ENCODE assay signal across 1 cellular context in the genomic region with DNA sequence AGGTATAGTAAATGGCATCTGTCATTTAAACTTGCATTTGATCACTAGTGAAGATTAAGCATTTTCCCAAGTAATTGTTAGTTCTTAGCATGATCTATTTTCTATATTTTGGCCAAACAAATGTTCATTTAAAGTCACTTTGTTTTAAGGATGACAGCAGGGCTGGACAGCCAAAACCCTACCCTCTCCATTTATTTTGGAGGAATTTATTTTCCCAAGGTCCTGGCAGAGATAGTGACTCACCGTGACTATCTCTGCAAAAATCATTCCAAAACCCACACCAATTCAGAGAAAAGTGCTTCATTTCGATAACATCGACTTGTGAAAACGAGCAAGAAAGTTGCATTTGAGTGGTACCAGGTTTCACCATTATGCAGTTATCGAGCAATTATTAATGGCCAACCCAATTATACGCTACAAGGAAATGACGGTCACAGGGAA.
A peak's percentile ranks its signal among the peaks of the same experiment; 100 is the strongest.
TF ChIP-seq lines count a peak whose summit lies in the region.

No MANE protein-coding gene starts in this region.

TF ChIP-seq in HepG2, 621 proteins besides CTCF, POLR2A, EP300 and RAD21 (continued from another document and continues in another):
- TF ChIP-seq, protein P1, sequence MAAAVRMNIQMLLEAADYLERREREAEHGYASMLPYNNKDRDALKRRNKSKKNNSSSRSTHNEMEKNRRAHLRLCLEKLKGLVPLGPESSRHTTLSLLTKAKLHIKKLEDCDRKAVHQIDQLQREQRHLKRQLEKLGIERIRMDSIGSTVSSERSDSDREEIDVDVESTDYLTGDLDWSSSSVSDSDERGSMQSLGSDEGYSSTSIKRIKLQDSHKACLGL (CRISPR knock-in tag; IDR thresholded peaks at IDR 0.05), result no peak
- no peak for TF ChIP-seq EHMT2 (IDR thresholded peaks at IDR 0.05; ENCODE audit: borderline replicate concordance, low read depth, low read length)
- no peak for TF ChIP-seq HMG20B (CRISPR knock-in tag; conservative IDR thresholded peaks at IDR 0.05)
- TF ChIP-seq ZFP82 (CRISPR knock-in tag; IDR thresholded peaks at IDR 0.05; ENCODE audit: borderline replicate concordance), result no peak
- TF ChIP-seq, protein P2, sequence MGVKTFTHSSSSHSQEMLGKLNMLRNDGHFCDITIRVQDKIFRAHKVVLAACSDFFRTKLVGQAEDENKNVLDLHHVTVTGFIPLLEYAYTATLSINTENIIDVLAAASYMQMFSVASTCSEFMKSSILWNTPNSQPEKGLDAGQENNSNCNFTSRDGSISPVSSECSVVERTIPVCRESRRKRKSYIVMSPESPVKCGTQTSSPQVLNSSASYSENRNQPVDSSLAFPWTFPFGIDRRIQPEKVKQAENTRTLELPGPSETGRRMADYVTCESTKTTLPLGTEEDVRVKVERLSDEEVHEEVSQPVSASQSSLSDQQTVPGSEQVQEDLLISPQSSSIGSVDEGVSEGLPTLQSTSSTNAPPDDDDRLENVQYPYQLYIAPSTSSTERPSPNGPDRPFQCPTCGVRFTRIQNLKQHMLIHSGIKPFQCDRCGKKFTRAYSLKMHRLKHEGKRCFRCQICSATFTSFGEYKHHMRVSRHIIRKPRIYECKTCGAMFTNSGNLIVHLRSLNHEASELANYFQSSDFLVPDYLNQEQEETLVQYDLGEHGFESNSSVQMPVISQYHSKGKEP (CRISPR knock-in tag; IDR thresholded peaks at IDR 0.05), result no peak
- TF ChIP-seq ONECUT2 (CRISPR knock-in tag; IDR thresholded peaks at IDR 0.05), result no peak
- no peak for TF ChIP-seq ZNF335 (CRISPR knock-in tag; IDR thresholded peaks at IDR 0.05)
- TF ChIP-seq, protein P3, sequence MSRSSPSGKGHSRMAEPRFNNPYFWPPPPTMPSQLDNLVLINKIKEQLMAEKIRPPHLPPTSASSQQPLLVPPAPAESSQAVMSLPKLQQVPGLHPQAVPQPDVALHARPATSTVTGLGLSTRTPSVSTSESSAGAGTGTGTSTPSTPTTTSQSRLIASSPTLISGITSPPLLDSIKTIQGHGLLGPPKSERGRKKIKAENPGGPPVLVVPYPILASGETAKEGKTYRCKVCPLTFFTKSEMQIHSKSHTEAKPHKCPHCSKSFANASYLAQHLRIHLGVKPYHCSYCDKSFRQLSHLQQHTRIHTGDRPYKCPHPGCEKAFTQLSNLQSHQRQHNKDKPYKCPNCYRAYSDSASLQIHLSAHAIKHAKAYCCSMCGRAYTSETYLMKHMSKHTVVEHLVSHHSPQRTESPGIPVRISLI (CRISPR knock-in tag; IDR thresholded peaks at IDR 0.05; ENCODE audit: borderline replicate concordance), result no peak
- TF ChIP-seq, protein P4, sequence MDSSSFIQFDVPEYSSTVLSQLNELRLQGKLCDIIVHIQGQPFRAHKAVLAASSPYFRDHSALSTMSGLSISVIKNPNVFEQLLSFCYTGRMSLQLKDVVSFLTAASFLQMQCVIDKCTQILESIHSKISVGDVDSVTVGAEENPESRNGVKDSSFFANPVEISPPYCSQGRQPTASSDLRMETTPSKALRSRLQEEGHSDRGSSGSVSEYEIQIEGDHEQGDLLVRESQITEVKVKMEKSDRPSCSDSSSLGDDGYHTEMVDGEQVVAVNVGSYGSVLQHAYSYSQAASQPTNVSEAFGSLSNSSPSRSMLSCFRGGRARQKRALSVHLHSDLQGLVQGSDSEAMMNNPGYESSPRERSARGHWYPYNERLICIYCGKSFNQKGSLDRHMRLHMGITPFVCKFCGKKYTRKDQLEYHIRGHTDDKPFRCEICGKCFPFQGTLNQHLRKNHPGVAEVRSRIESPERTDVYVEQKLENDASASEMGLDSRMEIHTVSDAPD (CRISPR knock-in tag; IDR thresholded peaks at IDR 0.05), result 0 out of 2 replicates have a peak, but pooled peaks have one; percentile 34
- TF ChIP-seq JUN (CRISPR knock-in tag; IDR thresholded peaks at IDR 0.05), result no peak
- TF ChIP-seq ZMYM4 (CRISPR knock-in tag; IDR thresholded peaks at IDR 0.05), result no peak
- TF ChIP-seq, protein P5, sequence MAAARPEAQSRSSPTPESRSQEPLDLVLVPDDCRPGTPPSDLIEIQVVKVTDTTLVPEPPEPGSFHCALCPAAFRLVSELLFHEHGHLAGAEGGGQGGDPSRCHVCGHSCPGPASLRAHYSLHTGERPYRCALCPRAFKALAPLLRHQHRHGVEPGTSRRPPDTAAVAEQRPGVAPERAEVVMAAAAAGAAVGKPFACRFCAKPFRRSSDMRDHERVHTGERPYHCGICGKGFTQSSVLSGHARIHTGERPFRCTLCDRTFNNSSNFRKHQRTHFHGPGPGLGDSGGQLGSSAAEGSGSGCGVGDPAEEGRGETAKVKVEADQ (CRISPR knock-in tag; IDR thresholded peaks at IDR 0.05; ENCODE audit: borderline replicate concordance), result no peak
- no peak for TF ChIP-seq ZNF773 (CRISPR knock-in tag; IDR thresholded peaks at IDR 0.05; ENCODE audit: borderline replicate concordance)
- TF ChIP-seq NAIF1 (CRISPR knock-in tag; IDR thresholded peaks at IDR 0.05; ENCODE audit: borderline replicate concordance), result no peak
- TF ChIP-seq, protein P6, sequence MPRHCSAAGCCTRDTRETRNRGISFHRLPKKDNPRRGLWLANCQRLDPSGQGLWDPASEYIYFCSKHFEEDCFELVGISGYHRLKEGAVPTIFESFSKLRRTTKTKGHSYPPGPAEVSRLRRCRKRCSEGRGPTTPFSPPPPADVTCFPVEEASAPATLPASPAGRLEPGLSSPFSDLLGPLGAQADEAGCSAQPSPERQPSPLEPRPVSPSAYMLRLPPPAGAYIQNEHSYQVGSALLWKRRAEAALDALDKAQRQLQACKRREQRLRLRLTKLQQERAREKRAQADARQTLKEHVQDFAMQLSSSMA (CRISPR knock-in tag; IDR thresholded peaks at IDR 0.05), result no peak
- no peak for TF ChIP-seq ZNF33A (CRISPR knock-in tag; IDR thresholded peaks at IDR 0.05; ENCODE audit: borderline replicate concordance)
- TF ChIP-seq SAFB2 (CRISPR knock-in tag; IDR thresholded peaks at IDR 0.05; ENCODE audit: borderline replicate concordance, low read depth), result no peak
- TF ChIP-seq DPF2 (CRISPR knock-in tag; IDR thresholded peaks at IDR 0.05; ENCODE audit: borderline replicate concordance, low read depth), result no peak
- no peak for TF ChIP-seq HOXA9 (CRISPR knock-in tag; IDR thresholded peaks at IDR 0.05; ENCODE audit: borderline replicate concordance)
- TF ChIP-seq HES4 (CRISPR knock-in tag; IDR thresholded peaks at IDR 0.05; ENCODE audit: borderline replicate concordance), result no peak
- no peak for TF ChIP-seq KAT8 (CRISPR knock-in tag; IDR thresholded peaks at IDR 0.05)
- TF ChIP-seq, protein P7, sequence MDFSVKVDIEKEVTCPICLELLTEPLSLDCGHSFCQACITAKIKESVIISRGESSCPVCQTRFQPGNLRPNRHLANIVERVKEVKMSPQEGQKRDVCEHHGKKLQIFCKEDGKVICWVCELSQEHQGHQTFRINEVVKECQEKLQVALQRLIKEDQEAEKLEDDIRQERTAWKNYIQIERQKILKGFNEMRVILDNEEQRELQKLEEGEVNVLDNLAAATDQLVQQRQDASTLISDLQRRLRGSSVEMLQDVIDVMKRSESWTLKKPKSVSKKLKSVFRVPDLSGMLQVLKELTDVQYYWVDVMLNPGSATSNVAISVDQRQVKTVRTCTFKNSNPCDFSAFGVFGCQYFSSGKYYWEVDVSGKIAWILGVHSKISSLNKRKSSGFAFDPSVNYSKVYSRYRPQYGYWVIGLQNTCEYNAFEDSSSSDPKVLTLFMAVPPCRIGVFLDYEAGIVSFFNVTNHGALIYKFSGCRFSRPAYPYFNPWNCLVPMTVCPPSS (IDR thresholded peaks at IDR 0.05), result no peak
- TF ChIP-seq, protein P8, sequence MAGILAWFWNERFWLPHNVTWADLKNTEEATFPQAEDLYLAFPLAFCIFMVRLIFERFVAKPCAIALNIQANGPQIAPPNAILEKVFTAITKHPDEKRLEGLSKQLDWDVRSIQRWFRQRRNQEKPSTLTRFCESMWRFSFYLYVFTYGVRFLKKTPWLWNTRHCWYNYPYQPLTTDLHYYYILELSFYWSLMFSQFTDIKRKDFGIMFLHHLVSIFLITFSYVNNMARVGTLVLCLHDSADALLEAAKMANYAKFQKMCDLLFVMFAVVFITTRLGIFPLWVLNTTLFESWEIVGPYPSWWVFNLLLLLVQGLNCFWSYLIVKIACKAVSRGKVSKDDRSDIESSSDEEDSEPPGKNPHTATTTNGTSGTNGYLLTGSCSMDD (CRISPR knock-in tag; IDR thresholded peaks at IDR 0.05), result no peak
- TF ChIP-seq FOXK1 (CRISPR knock-in tag; IDR thresholded peaks at IDR 0.05; ENCODE audit: borderline replicate concordance, low read depth), result no peak
- TF ChIP-seq NFE2 (CRISPR knock-in tag; IDR thresholded peaks at IDR 0.05), result no peak
- TF ChIP-seq GLI4 (CRISPR knock-in tag; IDR thresholded peaks at IDR 0.05; ENCODE audit: borderline replicate concordance), result peak; percentile 54; the same call in 1 of the 2 replicates
- TF ChIP-seq ZNF563 (CRISPR knock-in tag; IDR thresholded peaks at IDR 0.05), result no peak
- TF ChIP-seq HNRNPUL1 (IDR thresholded peaks at IDR 0.05; ENCODE audit: low read depth, low read length), result no peak
- TF ChIP-seq ZNF780A (CRISPR knock-in tag; IDR thresholded peaks at IDR 0.05), result no peak
- no peak for TF ChIP-seq ZNF124 (CRISPR knock-in tag; IDR thresholded peaks at IDR 0.05)
- TF ChIP-seq ZNF776 (CRISPR knock-in tag; IDR thresholded peaks at IDR 0.05), result no peak
- TF ChIP-seq SMYD3 (CRISPR knock-in tag; IDR thresholded peaks at IDR 0.05), result peak; percentile 68
- no peak for TF ChIP-seq HOXD1 (CRISPR knock-in tag; IDR thresholded peaks at IDR 0.05)
- TF ChIP-seq ZNF746 (CRISPR knock-in tag; IDR thresholded peaks at IDR 0.05), result no peak
- no peak for TF ChIP-seq CHCHD3 (CRISPR knock-in tag; IDR thresholded peaks at IDR 0.05)
- 0 out of 2 replicates have a peak, but pooled peaks have one; percentile 24 for TF ChIP-seq LCORL (IDR thresholded peaks at IDR 0.05)
- no peak for TF ChIP-seq LCORL (CRISPR knock-in tag; IDR thresholded peaks at IDR 0.05)
- TF ChIP-seq FIP1L1 (IDR thresholded peaks at IDR 0.05; ENCODE audit: borderline replicate concordance, insufficient read depth, low read depth, low read length), result no peak
- no peak for TF ChIP-seq MED13 (CRISPR knock-in tag; IDR thresholded peaks at IDR 0.05)
- no peak for TF ChIP-seq ZNF850 (CRISPR knock-in tag; conservative IDR thresholded peaks at IDR 0.05)
- TF ChIP-seq GZF1 (CRISPR knock-in tag; IDR thresholded peaks at IDR 0.05), result 0 out of 2 replicates have a peak, but pooled peaks have one; percentile 57
- no peak for TF ChIP-seq MTA1 (CRISPR knock-in tag; IDR thresholded peaks at IDR 0.05; ENCODE audit: borderline replicate concordance)
- TF ChIP-seq RARG (CRISPR knock-in tag; IDR thresholded peaks at IDR 0.05; ENCODE audit: low read depth), result no peak
- TF ChIP-seq ZNF143 (CRISPR knock-in tag; IDR thresholded peaks at IDR 0.05), result no peak
- 0 out of 2 replicates have a peak, but pooled peaks have one; percentile 35 for TF ChIP-seq ZNF510 (CRISPR knock-in tag; IDR thresholded peaks at IDR 0.05; ENCODE audit: low read depth)
- TF ChIP-seq ATF1 (CRISPR knock-in tag; IDR thresholded peaks at IDR 0.05), result no peak
- TF ChIP-seq RBFOX2 (IDR thresholded peaks at IDR 0.05; ENCODE audit: low read depth, low read length), result no peak
- TF ChIP-seq, protein P9, sequence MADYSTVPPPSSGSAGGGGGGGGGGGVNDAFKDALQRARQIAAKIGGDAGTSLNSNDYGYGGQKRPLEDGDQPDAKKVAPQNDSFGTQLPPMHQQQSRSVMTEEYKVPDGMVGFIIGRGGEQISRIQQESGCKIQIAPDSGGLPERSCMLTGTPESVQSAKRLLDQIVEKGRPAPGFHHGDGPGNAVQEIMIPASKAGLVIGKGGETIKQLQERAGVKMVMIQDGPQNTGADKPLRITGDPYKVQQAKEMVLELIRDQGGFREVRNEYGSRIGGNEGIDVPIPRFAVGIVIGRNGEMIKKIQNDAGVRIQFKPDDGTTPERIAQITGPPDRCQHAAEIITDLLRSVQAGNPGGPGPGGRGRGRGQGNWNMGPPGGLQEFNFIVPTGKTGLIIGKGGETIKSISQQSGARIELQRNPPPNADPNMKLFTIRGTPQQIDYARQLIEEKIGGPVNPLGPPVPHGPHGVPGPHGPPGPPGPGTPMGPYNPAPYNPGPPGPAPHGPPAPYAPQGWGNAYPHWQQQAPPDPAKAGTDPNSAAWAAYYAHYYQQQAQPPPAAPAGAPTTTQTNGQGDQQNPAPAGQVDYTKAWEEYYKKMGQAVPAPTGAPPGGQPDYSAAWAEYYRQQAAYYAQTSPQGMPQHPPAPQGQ (CRISPR knock-in tag; IDR thresholded peaks at IDR 0.05; ENCODE audit: borderline replicate concordance), result no peak
- no peak for TF ChIP-seq PCBP1 (IDR thresholded peaks at IDR 0.05; ENCODE audit: borderline replicate concordance, low read depth, low read length)
- no peak for TF ChIP-seq NFKBIZ (CRISPR knock-in tag; IDR thresholded peaks at IDR 0.05)
- 0 out of 2 replicates have a peak, but pooled peaks have one; percentile 9 for TF ChIP-seq ZNF20 (CRISPR knock-in tag; IDR thresholded peaks at IDR 0.05)
- TF ChIP-seq ZNF383 (CRISPR knock-in tag; IDR thresholded peaks at IDR 0.05; ENCODE audit: borderline replicate concordance), result peak; percentile 83; the same call in 1 of the 2 replicates
- TF ChIP-seq ARID2 (CRISPR knock-in tag; IDR thresholded peaks at IDR 0.05; ENCODE audit: borderline replicate concordance), result peak; percentile 31; the same call in 1 of the 2 replicates
- no peak for TF ChIP-seq GPN1 (CRISPR knock-in tag; IDR thresholded peaks at IDR 0.05; ENCODE audit: borderline replicate concordance)
- TF ChIP-seq ZNF136 (CRISPR knock-in tag; IDR thresholded peaks at IDR 0.05; ENCODE audit: low read depth), result 0 out of 2 replicates have a peak, but pooled peaks have one; percentile 72
- TF ChIP-seq FOSL1 (CRISPR knock-in tag; IDR thresholded peaks at IDR 0.05; ENCODE audit: borderline replicate concordance), result no peak
- TF ChIP-seq, protein P10, sequence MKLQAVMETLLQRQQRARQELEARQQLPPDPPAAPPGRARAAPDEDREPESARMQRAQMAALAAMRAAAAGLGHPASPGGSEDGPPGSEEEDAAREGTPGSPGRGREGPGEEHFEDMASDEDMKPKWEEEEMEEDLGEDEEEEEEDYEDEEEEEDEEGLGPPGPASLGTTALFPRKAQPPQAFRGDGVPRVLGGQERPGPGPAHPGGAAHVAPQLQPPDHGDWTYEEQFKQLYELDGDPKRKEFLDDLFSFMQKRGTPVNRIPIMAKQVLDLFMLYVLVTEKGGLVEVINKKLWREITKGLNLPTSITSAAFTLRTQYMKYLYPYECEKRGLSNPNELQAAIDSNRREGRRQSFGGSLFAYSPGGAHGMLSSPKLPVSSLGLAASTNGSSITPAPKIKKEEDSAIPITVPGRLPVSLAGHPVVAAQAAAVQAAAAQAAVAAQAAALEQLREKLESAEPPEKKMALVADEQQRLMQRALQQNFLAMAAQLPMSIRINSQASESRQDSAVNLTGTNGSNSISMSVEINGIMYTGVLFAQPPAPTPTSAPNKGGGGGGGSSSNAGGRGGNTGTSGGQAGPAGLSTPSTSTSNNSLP (IDR thresholded peaks at IDR 0.05; ENCODE audit: low read depth, low read length), result peak; percentile 22; the same call in 1 of the 2 replicates
- TF ChIP-seq ZNF557 (CRISPR knock-in tag; IDR thresholded peaks at IDR 0.05), result 0 out of 2 replicates have a peak, but pooled peaks have one; percentile 23
- TF ChIP-seq ZNF883 (CRISPR knock-in tag; IDR thresholded peaks at IDR 0.05; ENCODE audit: not compliant biosample characterization), result no peak
